2 cellular contexts compared by ENCODE assay signal in genomic region chr7:46603780-46604725, GRCh38.
TF ChIP-seq lines count a peak whose summit lies in the region.

No MANE protein-coding gene starts in this region.

TF ChIP-seq in SK-N-SH, 30 proteins besides CTCF, POLR2A, EP300 and RAD21 (continued from another document):
- TF ChIP-seq REST (IDR thresholded peaks at IDR 0.05; ENCODE audit: low read depth, low read length) (no peak), JUND (IDR thresholded peaks at IDR 0.05) (no peak)

TF ChIP-seq in WTC11, 78 proteins besides CTCF, POLR2A, EP300 and RAD21 (continued from another document):
- no peak for TF ChIP-seq ERG (CRISPR knock-in tag; IDR thresholded peaks at IDR 0.05)
- no peak for TF ChIP-seq ELF4 (CRISPR knock-in tag; IDR thresholded peaks at IDR 0.05; ENCODE audit: low read depth)
- TF ChIP-seq, protein P1, sequence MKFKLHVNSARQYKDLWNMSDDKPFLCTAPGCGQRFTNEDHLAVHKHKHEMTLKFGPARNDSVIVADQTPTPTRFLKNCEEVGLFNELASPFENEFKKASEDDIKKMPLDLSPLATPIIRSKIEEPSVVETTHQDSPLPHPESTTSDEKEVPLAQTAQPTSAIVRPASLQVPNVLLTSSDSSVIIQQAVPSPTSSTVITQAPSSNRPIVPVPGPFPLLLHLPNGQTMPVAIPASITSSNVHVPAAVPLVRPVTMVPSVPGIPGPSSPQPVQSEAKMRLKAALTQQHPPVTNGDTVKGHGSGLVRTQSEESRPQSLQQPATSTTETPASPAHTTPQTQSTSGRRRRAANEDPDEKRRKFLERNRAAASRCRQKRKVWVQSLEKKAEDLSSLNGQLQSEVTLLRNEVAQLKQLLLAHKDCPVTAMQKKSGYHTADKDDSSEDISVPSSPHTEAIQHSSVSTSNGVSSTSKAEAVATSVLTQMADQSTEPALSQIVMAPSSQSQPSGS (CRISPR knock-in tag; IDR thresholded peaks at IDR 0.05; ENCODE audit: borderline replicate concordance, low read depth) = no peak
- TF ChIP-seq MAX (CRISPR knock-in tag; IDR thresholded peaks at IDR 0.05) = no peak
- no peak for TF ChIP-seq IRF1 (CRISPR knock-in tag; IDR thresholded peaks at IDR 0.05)
- TF ChIP-seq ZNF671 (CRISPR knock-in tag; IDR thresholded peaks at IDR 0.05) = no peak
- TF ChIP-seq, protein P2, sequence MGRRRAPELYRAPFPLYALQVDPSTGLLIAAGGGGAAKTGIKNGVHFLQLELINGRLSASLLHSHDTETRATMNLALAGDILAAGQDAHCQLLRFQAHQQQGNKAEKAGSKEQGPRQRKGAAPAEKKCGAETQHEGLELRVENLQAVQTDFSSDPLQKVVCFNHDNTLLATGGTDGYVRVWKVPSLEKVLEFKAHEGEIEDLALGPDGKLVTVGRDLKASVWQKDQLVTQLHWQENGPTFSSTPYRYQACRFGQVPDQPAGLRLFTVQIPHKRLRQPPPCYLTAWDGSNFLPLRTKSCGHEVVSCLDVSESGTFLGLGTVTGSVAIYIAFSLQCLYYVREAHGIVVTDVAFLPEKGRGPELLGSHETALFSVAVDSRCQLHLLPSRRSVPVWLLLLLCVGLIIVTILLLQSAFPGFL (CRISPR knock-in tag; IDR thresholded peaks at IDR 0.05; ENCODE audit: borderline replicate concordance) = no peak
- no peak for TF ChIP-seq SOX15 (CRISPR knock-in tag; IDR thresholded peaks at IDR 0.05)
- no peak for TF ChIP-seq IRF2 (CRISPR knock-in tag; IDR thresholded peaks at IDR 0.05; ENCODE audit: borderline replicate concordance, low read depth)
- TF ChIP-seq TCF7 (CRISPR knock-in tag; IDR thresholded peaks at IDR 0.05; ENCODE audit: low read depth) = no peak
- TF ChIP-seq MXD4 (CRISPR knock-in tag; IDR thresholded peaks at IDR 0.05; ENCODE audit: borderline replicate concordance) = no peak
- no peak for TF ChIP-seq RELA (CRISPR knock-in tag; IDR thresholded peaks at IDR 0.05; ENCODE audit: borderline replicate concordance)
- TF ChIP-seq ZNF416 (CRISPR knock-in tag; IDR thresholded peaks at IDR 0.05) = no peak
TF ChIP-seq in WTC11: peak in this region for 0.
